10 cellular contexts compared by ENCODE assay signal in the genomic region with DNA sequence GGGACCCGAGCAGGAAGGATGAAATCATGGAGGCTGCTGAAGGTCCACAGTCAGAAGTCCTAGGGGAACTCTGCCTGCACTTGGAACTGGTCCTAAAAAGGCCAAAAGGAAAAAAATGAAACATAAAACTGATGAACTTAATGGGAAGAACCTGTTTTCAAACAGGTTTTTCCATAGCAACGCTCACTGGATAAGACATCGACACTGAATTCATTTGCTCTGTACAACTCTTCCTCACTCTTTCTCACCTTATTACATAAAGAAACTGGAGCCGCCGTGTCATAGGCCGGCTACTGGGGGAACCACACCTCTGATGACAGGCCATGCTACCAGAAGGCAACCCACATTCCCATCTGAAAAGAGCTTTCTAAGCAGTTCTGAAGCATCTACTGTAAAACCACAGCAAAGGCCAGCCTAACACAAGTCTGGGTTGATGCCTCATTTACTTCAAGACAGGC.
DNase-seq lines count a peak whose midpoint lies in the region; ATAC-seq and TF ChIP-seq lines count a peak whose summit lies in the region.
"Had no signal": no experiment of that assay in that cellular context is flagged by ENCODE, and none has a peak within 500 bp of the region (broad histone marks: within the 10 kb centered on the region; RNA-seq: fewer than 3 reads in every experiment).

No MANE protein-coding gene starts in this region.

- H3K4me3 ChIP-seq in heart right ventricle (no peak overlapping the region), skeletal muscle tissue (ENCODE audit: low read length in 3 of 3) (no peak overlapping the region)

- peak in 3 of 8 donors; percentile 23 to 49 (median 28) for ATAC-seq in heart right ventricle
- ATAC-seq in HG03469 (IDR thresholded peaks at IDR 0.05; ENCODE audit: unreplicated experiment) = no peak

- no peaks in the 10 kb centered on the region for H3K9me3 ChIP-seq in heart right ventricle
- H3K9me3 ChIP-seq in skeletal muscle tissue (ENCODE audit: control insufficient read depth in 3 of 3, low read length in 3 of 3) = no peaks in the 10 kb centered on the region

- 80% methylated on average over 6 of the region's 6 CpGs for WGBS in heart right ventricle, 2 donors

- H3K27ac Mint-ChIP-seq in activated CD4-positive, alpha-beta memory T cell treated with anti-CD3 and anti-CD28 coated beads, Interleukin-2, amount 10 ng/mL, durations not matched to agents 7 days and 5 days = peak overlapping the region; percentile 60
- peak overlapping the region in 1 of 6 donors; percentile 6 for H3K27ac Mint-ChIP-seq in immature natural killer cell

- intact Hi-C loops in heart right ventricle (cut with DNase I) = no loop called here

- no peak overlapping the region for H3K4me3 Mint-ChIP-seq in activated CD4-positive, alpha-beta memory T cell treated with anti-CD3 and anti-CD28 coated beads, Interleukin-2, amount 10 ng/mL, durations not matched to agents 7 days and 5 days
- H3K4me3 Mint-ChIP-seq in immature natural killer cell = no peak overlapping the region

- H3K27me3 ChIP-seq in heart right ventricle = no peaks in the 10 kb centered on the region
- no peaks in the 10 kb centered on the region for H3K27me3 ChIP-seq in skeletal muscle tissue (ENCODE audit: control insufficient read depth in 3 of 3, insufficient read depth in 3 of 3, low read length in 3 of 3)

- H3K4me1 ChIP-seq in heart right ventricle (peaks cover 0 to 28% (median 16%) of the 10 kb centered on the region in 9 donors), skeletal muscle tissue (ENCODE audit: control insufficient read depth in 3 of 3, insufficient read depth in 3 of 3, low read length in 3 of 3) (peaks cover 10 to 25% (median 10%) of the 10 kb centered on the region in 3 donors)

- no peaks in the 10 kb centered on the region for H3K9me3 Mint-ChIP-seq in activated CD4-positive, alpha-beta memory T cell treated with anti-CD3 and anti-CD28 coated beads, Interleukin-2, amount 10 ng/mL, durations not matched to agents 7 days and 5 days
- no peaks in the 10 kb centered on the region for H3K9me3 Mint-ChIP-seq in immature natural killer cell

- H3K27ac ChIP-seq in heart right ventricle = peak overlapping the region in 9 of 10 donors; percentile 9 to 64 (median 44)
- H3K27ac ChIP-seq in skeletal muscle tissue (ENCODE audit: low read depth, low read length) = peak overlapping the region; percentile 26

- POLR2A ChIA-PET in activated CD4-positive, alpha-beta memory T cell treated with anti-CD3 and anti-CD28 coated beads, Interleukin-2, amount 10 ng/mL, durations not matched to agents 7 days and 5 days (lab: Charles Lee) = no interaction called here

- CTCF ChIA-PET in activated CD4-positive, alpha-beta memory T cell treated with anti-CD3 and anti-CD28 coated beads, Interleukin-2, amount 10 ng/mL, durations not matched to agents 7 days and 5 days (lab: Charles Lee) = no interaction called here

- H3K36me3 ChIP-seq in heart right ventricle = peaks cover 0 to 41% (median 0%) of the 10 kb centered on the region in 9 donors
- peaks cover 0 to 8% (median 8%) of the 10 kb centered on the region in 3 donors for H3K36me3 ChIP-seq in skeletal muscle tissue (ENCODE audit: control insufficient read depth in 3 of 3, insufficient read depth in 3 of 3, low read length in 3 of 3)

- peaks cover 29% of the 10 kb centered on the region for H3K36me3 Mint-ChIP-seq in activated CD4-positive, alpha-beta memory T cell treated with anti-CD3 and anti-CD28 coated beads, Interleukin-2, amount 10 ng/mL, durations not matched to agents 7 days and 5 days (ENCODE audit: low read depth)
- peaks cover 22 to 42% (median 35%) of the 10 kb centered on the region in 3 donors for H3K36me3 Mint-ChIP-seq in immature natural killer cell

- peaks cover 23% of the 10 kb centered on the region for H3K4me1 Mint-ChIP-seq in activated CD4-positive, alpha-beta memory T cell treated with anti-CD3 and anti-CD28 coated beads, Interleukin-2, amount 10 ng/mL, durations not matched to agents 7 days and 5 days
- peaks cover 1 to 5% of the 10 kb centered on the region in 2 donors for H3K4me1 Mint-ChIP-seq in immature natural killer cell

- no peaks in the 10 kb centered on the region for H3K27me3 Mint-ChIP-seq in activated CD4-positive, alpha-beta memory T cell treated with anti-CD3 and anti-CD28 coated beads, Interleukin-2, amount 10 ng/mL, durations not matched to agents 7 days and 5 days
- no peaks in the 10 kb centered on the region for H3K27me3 Mint-ChIP-seq in immature natural killer cell (ENCODE audit: low read depth in 3 of 3)

- no peak overlapping the region for H3K9ac ChIP-seq in skeletal muscle tissue (ENCODE audit: low read depth in 1 of 3, low read length in 3 of 3)

- TF ChIP-seq CTCF in heart right ventricle (IDR thresholded peaks at IDR 0.05) = no peak

- DNase-seq in NCI-H510A treated with DMSO at 0.1 percent for 48 hours (lab: John Stamatoyannopoulos, UW) = peak; percentile 50
- no peak for DNase-seq in NCI-H510A (lab: John Stamatoyannopoulos, UW)
- DNase-seq in activated CD4-positive, alpha-beta memory T cell treated with anti-CD3 and anti-CD28 coated beads, Interleukin-2, amount 10 ng/mL, durations not matched to agents 7 days and 5 days = no peak
- DNase-seq in heart right ventricle = no peak
- no peak for DNase-seq in NCI-H146 (lab: John Stamatoyannopoulos, UW)
- no peak for DNase-seq in immature natural killer cell
- DNase-seq: ACHN, Kasumi-1 had no signal
